Comparison of ENCODE assay signal across 7 cellular contexts in genomic region chr1:200029035-200029623, GRCh38. TPM values are rescaled to one million over a fixed set of nuclear protein-coding genes. Genes with fewer than 3 reads are reported as not detected.
DNase-seq lines count a peak whose midpoint lies in the region; ATAC-seq and TF ChIP-seq lines count a peak whose summit lies in the region.

No MANE protein-coding gene starts in this region.

- H3K4me3 Mint-ChIP-seq in activated CD4-positive, alpha-beta memory T cell treated with anti-CD3 and anti-CD28 coated beads, Interleukin-2, amount 10 ng/mL, durations not matched to agents 7 days and 5 days: peak overlapping the region; percentile 39

- H3K9me3 ChIP-seq in cardiac muscle cell (ENCODE audit: low read depth): no peaks in the 10 kb centered on the region

- H3K27me3 ChIP-seq in cardiac muscle cell (peaks cover 77% of the 10 kb centered on the region), rectal smooth muscle tissue (ENCODE audit: control insufficient read depth, insufficient read depth, low read length) (peaks cover 17% of the 10 kb centered on the region)

- H3K36me3 ChIP-seq in cardiac muscle cell (no peaks in the 10 kb centered on the region), rectal smooth muscle tissue (ENCODE audit: control insufficient read depth, insufficient read depth, low read length) (no peaks in the 10 kb centered on the region)

- CTCF ChIA-PET in activated CD4-positive, alpha-beta memory T cell treated with anti-CD3 and anti-CD28 coated beads, Interleukin-2, amount 10 ng/mL, durations not matched to agents 7 days and 5 days (lab: Charles Lee): interaction anchor here (1.2 kb wide), 1 partner anchor 11 kb away, joined by 4 read pairs; no protein-coding TSS in a partner anchor

- no peaks in the 10 kb centered on the region for H3K9me3 Mint-ChIP-seq in activated CD4-positive, alpha-beta memory T cell treated with anti-CD3 and anti-CD28 coated beads, Interleukin-2, amount 10 ng/mL, durations not matched to agents 7 days and 5 days

- H3K4me1 ChIP-seq in cardiac muscle cell (ENCODE audit: low read depth): peaks cover 6% of the 10 kb centered on the region
- H3K4me1 ChIP-seq in rectal smooth muscle tissue (ENCODE audit: control insufficient read depth, insufficient read depth, low read length): no peaks in the 10 kb centered on the region

- no peak for TF ChIP-seq CTCF in cardiac muscle cell (IDR thresholded peaks at IDR 0.05; ENCODE audit: low read depth, low read length)

- H3K27me3 Mint-ChIP-seq in activated CD4-positive, alpha-beta memory T cell treated with anti-CD3 and anti-CD28 coated beads, Interleukin-2, amount 10 ng/mL, durations not matched to agents 7 days and 5 days: peaks cover 47% of the 10 kb centered on the region

- POLR2A ChIA-PET in activated CD4-positive, alpha-beta memory T cell treated with anti-CD3 and anti-CD28 coated beads, Interleukin-2, amount 10 ng/mL, durations not matched to agents 7 days and 5 days (lab: Charles Lee): no interaction called here

- H3K4me3 ChIP-seq in GM08714 (ENCODE audit: low read length): peak overlapping the region; percentile 39
- H3K4me3 ChIP-seq in cardiac muscle cell: peak overlapping the region; percentile 36
- H3K4me3 ChIP-seq in rectal smooth muscle tissue (ENCODE audit: low read length): peak overlapping the region; percentile 84

- no peak overlapping the region for H3K27ac Mint-ChIP-seq in activated CD4-positive, alpha-beta memory T cell treated with anti-CD3 and anti-CD28 coated beads, Interleukin-2, amount 10 ng/mL, durations not matched to agents 7 days and 5 days

- DNase-seq in NCI-H1092 (lab: John Stamatoyannopoulos, UW) (peak; percentile 44), cardiac muscle cell (ENCODE audit: low read depth in 1 of 2, low spot score in 1 of 2) (peak; percentile 40 to 69)
- no peak for DNase-seq in activated CD4-positive, alpha-beta memory T cell treated with anti-CD3 and anti-CD28 coated beads, Interleukin-2, amount 10 ng/mL, durations not matched to agents 7 days and 5 days

- H3K36me3 Mint-ChIP-seq in activated CD4-positive, alpha-beta memory T cell treated with anti-CD3 and anti-CD28 coated beads, Interleukin-2, amount 10 ng/mL, durations not matched to agents 7 days and 5 days (ENCODE audit: low read depth): no peaks in the 10 kb centered on the region

- ATAC-seq in HG03571 (IDR thresholded peaks at IDR 0.05; ENCODE audit: unreplicated experiment) (no peak), HG03108 (IDR thresholded peaks at IDR 0.05; ENCODE audit: unreplicated experiment) (no peak)

- peak overlapping the region; percentile 4 for H3K9ac ChIP-seq in rectal smooth muscle tissue (ENCODE audit: low read length)

- H3K4me1 Mint-ChIP-seq in activated CD4-positive, alpha-beta memory T cell treated with anti-CD3 and anti-CD28 coated beads, Interleukin-2, amount 10 ng/mL, durations not matched to agents 7 days and 5 days: peaks cover 6% of the 10 kb centered on the region

- no peak overlapping the region for H3K27ac ChIP-seq in cardiac muscle cell
- no peak overlapping the region for H3K27ac ChIP-seq in rectal smooth muscle tissue (ENCODE audit: low read depth, low read length)

RNA-seq across cellular contexts. Expression of gene NR5A2, which starts 1.6 kb away (rescaled TPM):
- total RNA-seq in activated CD4-positive, alpha-beta memory T cell treated with anti-CD3 and anti-CD28 coated beads, Interleukin-2, amount 10 ng/mL, durations not matched to agents 7 days and 5 days: under 1 TPM; 0.13 to 0.15 TPM
- 0.15 TPM in 1 of 2 replicates, not detected in the other for total RNA-seq in cardiac muscle cell
- not detected in 2 replicates for polyA plus RNA-seq in cardiac muscle cell
